13 cellular contexts compared by ENCODE assay signal in the genomic region with DNA sequence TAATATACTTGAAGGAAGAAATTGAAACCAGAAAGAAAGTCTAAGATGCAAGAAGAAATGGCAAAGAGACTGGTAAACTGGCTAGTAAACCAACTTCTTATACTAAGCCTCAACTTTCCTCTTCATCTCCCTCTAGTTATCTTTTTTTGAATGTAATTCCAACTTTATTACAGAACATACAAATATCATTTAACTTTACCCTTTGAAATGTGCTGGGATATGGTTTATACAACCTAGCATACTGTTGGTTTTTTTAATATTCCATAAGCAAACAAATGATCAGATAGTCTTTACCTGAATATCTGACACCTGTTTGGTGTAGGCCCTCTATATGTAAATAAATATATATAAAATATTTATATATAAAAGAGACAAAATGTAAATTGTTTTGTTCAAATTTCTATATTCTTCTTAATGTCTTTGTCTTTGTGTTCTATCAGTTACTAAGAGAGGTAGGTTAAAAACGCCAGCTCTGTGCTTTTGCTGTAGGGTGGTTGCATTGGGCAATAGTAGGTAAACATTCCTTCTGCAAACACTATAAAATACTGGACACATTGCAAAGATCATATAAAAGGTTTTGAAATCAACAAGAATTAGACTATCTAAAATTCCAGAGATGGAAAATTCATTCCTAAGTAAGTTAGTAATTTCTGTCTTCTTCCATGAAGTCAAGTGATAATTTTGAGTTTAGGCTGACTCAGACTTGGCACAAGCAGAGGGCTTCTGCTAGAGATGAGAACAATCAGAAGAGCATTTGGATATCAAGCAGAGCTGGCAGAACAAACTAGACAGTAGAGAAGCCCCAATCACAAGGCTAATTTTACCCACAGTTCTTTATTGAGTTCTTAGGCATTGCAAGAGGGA.
DNase-seq lines count a peak whose midpoint lies in the region; ATAC-seq and TF ChIP-seq lines count a peak whose summit lies in the region.
"Had no signal": no experiment of that assay in that cellular context is flagged by ENCODE, and none has a peak within 500 bp of the region (broad histone marks: within the 10 kb centered on the region; RNA-seq: fewer than 3 reads in every experiment).

No MANE protein-coding gene starts in this region.

- no peak for TF ChIP-seq POLR2A in testis (IDR thresholded peaks at IDR 0.05)

- H3K27me3 Mint-ChIP-seq in nephron progenitor cell (ENCODE audit: low read depth, poor library complexity) (no peaks in the 10 kb centered on the region), T-helper 17 cell (no peaks in the 10 kb centered on the region)

- peaks cover 16% of the 10 kb centered on the region for H3K9me3 Mint-ChIP-seq in nephron progenitor cell
- H3K9me3 Mint-ChIP-seq: activated T-helper 1 cell treated with anti-CD3 and anti-CD28 coated beads, Interleukin-12 subunit alpha, Interleukin-12 subunit beta, Interleukin-2, Interleukin-4 antibody, amounts not matched to agents 30 ng/mL and 10 ng/mL and 1 ng/mL, durations not matched to agents 14 hours and 24 hours and 36 hours had no signal

- TF ChIP-seq CTCF in fibroblast of pulmonary artery (IDR thresholded peaks at IDR 0.05; ENCODE audit: low read length, missing control alignments) (no peak), nephron progenitor cell (IDR thresholded peaks at IDR 0.05) (no peak), testis (IDR thresholded peaks at IDR 0.05) (no peak)

- H3K9me3 ChIP-seq in T-helper 17 cell (ENCODE audit: control insufficient read depth, low read length, poor library complexity, severe bottlenecking) (no peaks in the 10 kb centered on the region), testis (no peaks in the 10 kb centered on the region)
- H3K9me3 ChIP-seq: Peyer's patch had no signal

- no peaks in the 10 kb centered on the region for H3K4me1 Mint-ChIP-seq in nephron progenitor cell
- H3K4me1 Mint-ChIP-seq in T-helper 17 cell, result no peaks in the 10 kb centered on the region
- H3K4me1 Mint-ChIP-seq: naive B cell; stimulated activated effector memory CD8-positive, alpha-beta T cell treated with anti-CD3 and anti-CD28 coated beads, Interleukin-12 subunit alpha, Interleukin-12 subunit beta, amount 100 ng/mL, for 72 hours had no signal

- no peak overlapping the region for H3K4me3 Mint-ChIP-seq in nephron progenitor cell
- no peak overlapping the region for H3K4me3 Mint-ChIP-seq in T-helper 17 cell
- H3K4me3 Mint-ChIP-seq: activated T-helper 1 cell treated with anti-CD3 and anti-CD28 coated beads, Interleukin-12 subunit alpha, Interleukin-12 subunit beta, Interleukin-2, Interleukin-4 antibody, amounts not matched to agents 30 ng/mL and 10 ng/mL and 1 ng/mL, durations not matched to agents 14 hours and 24 hours and 36 hours; naive B cell; stimulated activated effector memory CD8-positive, alpha-beta T cell treated with anti-CD3 and anti-CD28 coated beads, Interleukin-12 subunit alpha, Interleukin-12 subunit beta, amount 100 ng/mL, for 72 hours had no signal

- ATAC-seq in T-helper 17 cell, result no peak
- ATAC-seq: stimulated activated effector memory CD8-positive, alpha-beta T cell treated with anti-CD3 and anti-CD28 coated beads, Interleukin-12 subunit alpha, Interleukin-12 subunit beta, amount 100 ng/mL, for 72 hours had no signal

- 88 to 91% methylated on average over 1 of the region's 1 CpG for WGBS in testis, 2 donors

- peak overlapping the region; percentile 72 for H3K27ac Mint-ChIP-seq in nephron progenitor cell
- H3K27ac Mint-ChIP-seq in T-helper 17 cell, result no peak overlapping the region
- H3K27ac Mint-ChIP-seq: activated T-helper 1 cell treated with anti-CD3 and anti-CD28 coated beads, Interleukin-12 subunit alpha, Interleukin-12 subunit beta, Interleukin-2, Interleukin-4 antibody, amounts not matched to agents 30 ng/mL and 10 ng/mL and 1 ng/mL, durations not matched to agents 14 hours and 24 hours and 36 hours; stimulated activated effector memory CD8-positive, alpha-beta T cell treated with anti-CD3 and anti-CD28 coated beads, Interleukin-12 subunit alpha, Interleukin-12 subunit beta, amount 100 ng/mL, for 72 hours had no signal

- no peak overlapping the region for H3K27ac ChIP-seq in testis
- H3K27ac ChIP-seq: Peyer's patch had no signal

- H3K36me3 ChIP-seq in testis (ENCODE audit: low read depth, missing control alignments), result no peaks in the 10 kb centered on the region
- H3K36me3 ChIP-seq: Peyer's patch had no signal

- intact Hi-C loops in testis (cut with DNase I; ENCODE audit: low total_unique reads), result no loop called here

- H3K36me3 Mint-ChIP-seq in nephron progenitor cell (ENCODE audit: low read depth) (peaks cover 5% of the 10 kb centered on the region), T-helper 17 cell (ENCODE audit: low read depth) (no peaks in the 10 kb centered on the region)
- H3K36me3 Mint-ChIP-seq: naive B cell; stimulated activated effector memory CD8-positive, alpha-beta T cell treated with anti-CD3 and anti-CD28 coated beads, Interleukin-12 subunit alpha, Interleukin-12 subunit beta, amount 100 ng/mL, for 72 hours had no signal

- H3K4me1 ChIP-seq in testis, result no peaks in the 10 kb centered on the region
- H3K4me1 ChIP-seq: Peyer's patch had no signal

- H3K4me3 ChIP-seq in fibroblast of pulmonary artery (replicated peaks; ENCODE audit: low read depth, low read length) (no peak overlapping the region), testis (no peak overlapping the region)
- H3K4me3 ChIP-seq: coronary artery, Peyer's patch had no signal

- H3K27me3 ChIP-seq in testis, result no peaks in the 10 kb centered on the region
- H3K27me3 ChIP-seq: Peyer's patch had no signal

- DNase-seq in Ammon's horn (ENCODE audit: low spot score) (peak; percentile 60), NCI-H226 (peak; percentile 83), fibroblast of pulmonary artery (ENCODE audit: low read depth) (peak; percentile 83), nephron progenitor cell (no peak), cerebellar nuclear complex (lab: John Stamatoyannopoulos, UW) (no peak), T-helper 17 cell (no peak), testis (no peak)
- no peak for DNase-seq in stimulated activated CD4-positive, alpha-beta T cell treated with anti-CD3 and anti-CD28 coated beads, Interleukin-15, amount 100 ng/mL, for 24 hours
- DNase-seq: naive B cell, Peyer's patch had no signal

Comparison
In these comparisons a context has a peak if more than half of its experiments do, and no peak if none do; other contexts are left out.
1. DNase-seq: peak in Ammon's horn (single experiment), NCI-H226 (single experiment) and fibroblast of pulmonary artery (single experiment); none in nephron progenitor cell (single experiment), stimulated activated CD4-positive, alpha-beta T cell treated with anti-CD3 and anti-CD28 coated beads, Interleukin-15, amount 100 ng/mL, for 24 hours (single experiment), cerebellar nuclear complex (0 of 2), T-helper 17 cell (0 of 3) and testis (single experiment).